ENCODE assay signal across 1 cellular context in genomic region chr2:241638940-241639339, GRCh38.
TF ChIP-seq lines count a peak whose summit lies in the region.

No MANE protein-coding gene starts in this region.

TF ChIP-seq in WTC11, 78 proteins besides CTCF, POLR2A, EP300 and RAD21 (continued from another document):
- no peak for TF ChIP-seq E2F1 (CRISPR knock-in tag; IDR thresholded peaks at IDR 0.05)
- TF ChIP-seq HMGA2 (CRISPR knock-in tag; IDR thresholded peaks at IDR 0.05) = no peak
- no peak for TF ChIP-seq RELA (CRISPR knock-in tag; IDR thresholded peaks at IDR 0.05; ENCODE audit: borderline replicate concordance)
- no peak for TF ChIP-seq SOX15 (CRISPR knock-in tag; IDR thresholded peaks at IDR 0.05)
- no peak for TF ChIP-seq FOXJ3 (CRISPR knock-in tag; IDR thresholded peaks at IDR 0.05; ENCODE audit: borderline replicate concordance)
- TF ChIP-seq IRF1 (CRISPR knock-in tag; IDR thresholded peaks at IDR 0.05) = no peak
- no peak for TF ChIP-seq ZNF532 (CRISPR knock-in tag; IDR thresholded peaks at IDR 0.05; ENCODE audit: borderline replicate concordance)
